Comparison of ENCODE assay signal across 8 cellular contexts in the genomic region with DNA sequence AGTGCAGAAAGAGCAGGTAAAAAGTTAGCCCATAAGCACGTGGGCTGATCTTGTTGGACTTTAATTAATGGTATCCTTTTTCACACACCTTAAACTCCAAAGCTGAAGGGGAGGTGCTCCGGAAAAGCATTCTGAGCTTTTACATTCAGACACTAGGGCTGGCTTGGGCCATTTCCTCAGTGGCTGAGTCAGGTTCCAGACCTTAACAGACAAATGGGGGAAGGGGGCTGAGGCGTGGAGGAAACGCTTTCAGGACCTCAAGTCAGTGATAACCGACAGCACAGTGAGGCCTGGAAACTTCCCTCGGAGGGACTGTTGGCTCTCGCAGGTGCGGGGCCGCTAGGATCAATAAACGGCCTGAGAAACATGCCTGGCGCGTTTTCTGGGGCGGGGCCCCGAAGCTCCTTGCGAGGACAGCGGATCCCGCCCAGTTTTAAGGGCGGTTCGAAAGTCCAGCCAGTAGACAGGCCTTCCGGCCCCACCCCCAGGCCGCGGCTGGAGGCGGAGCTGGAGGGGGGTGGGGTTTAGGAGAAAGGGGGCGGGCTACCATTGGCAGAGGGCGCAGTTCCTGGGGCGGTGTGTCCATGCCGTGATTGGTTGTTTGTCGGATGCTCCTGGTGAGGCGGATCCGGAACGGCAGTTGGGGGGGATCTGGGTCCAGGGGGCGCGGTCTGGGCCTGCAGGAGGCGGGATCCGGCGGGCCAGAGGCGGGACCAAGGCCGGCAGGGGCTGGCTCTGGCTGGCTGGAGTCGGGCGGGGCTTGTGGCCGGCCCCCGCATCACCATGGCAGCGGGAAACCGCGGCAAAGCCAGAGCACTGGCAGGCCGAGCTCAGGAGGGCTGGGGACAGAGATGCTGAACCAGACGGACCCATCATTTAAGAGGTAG. TPM values are rescaled to one million over a fixed set of nuclear protein-coding genes. Genes with fewer than 3 reads are reported as not detected.
A peak's percentile ranks its signal among the peaks of the same experiment; 100 is the strongest.
DNase-seq lines count a peak whose midpoint lies in the region; ATAC-seq and TF ChIP-seq lines count a peak whose summit lies in the region.

No MANE protein-coding gene starts in this region.

- CTCF ChIA-PET in WTC11 (lab: Charles Lee) = interaction anchor here (0.5 to 2.9 kb wide), 28 partner anchors 8 to 412 kb away, joined by 3 to 67 read pairs (median 4); partner anchors contain the start of genes ALG9, BCO2, C11orf52 and CFAP68

- peak overlapping the region; percentile 90 for H3K27ac ChIP-seq in caudate nucleus (ENCODE audit: low read depth, low read length)

- peak; percentile 92 for ATAC-seq in HG03175 (IDR thresholded peaks at IDR 0.05; ENCODE audit: unreplicated experiment)
- ATAC-seq in WTC11 = peak; percentile 94

- peak overlapping the region; percentile 96 for H3K27ac Mint-ChIP-seq in WTC11
- H3K27ac Mint-ChIP-seq in immature natural killer cell = peak overlapping the region; percentile 70 to 95 (median 92)

- TF ChIP-seq CTCF in WTC11 (IDR thresholded peaks at IDR 0.05) = no peak

- in situ Hi-C loops in GM18951 (cut with MboI; ENCODE audit: low sequenced_read_pairs, unreplicated experiment) = no loop called here

- DNase-seq in AG08396 (ENCODE audit: low spot score) = peak; percentile 97
- DNase-seq in NCI-H2227 treated with DMSO at 0.1 percent for 48 hours (lab: John Stamatoyannopoulos, UW) = peak; percentile 90
- DNase-seq in WTC11 (ENCODE audit: low spot score) = peak; percentile 97
- DNase-seq in caudate nucleus (lab: John Stamatoyannopoulos, UW) = peak; percentile 75 to 100 (median 98)
- DNase-seq in immature natural killer cell = peak; percentile 97 to 98 (median 97)
- peak; percentile 88 for DNase-seq in smooth muscle cell of the brain vasculature (ENCODE audit: low read depth, low spot score)

- peaks cover 28% of the 10 kb centered on the region for H3K4me1 Mint-ChIP-seq in WTC11
- peaks cover 16 to 20% of the 10 kb centered on the region in 2 donors for H3K4me1 Mint-ChIP-seq in immature natural killer cell

- peak; percentile 76 for TF ChIP-seq POLR2A in GM18951 (IDR thresholded peaks at IDR 0.05; ENCODE audit: extremely low read depth, insufficient read depth, insufficient read length)

- no peaks in the 10 kb centered on the region for H3K9me3 Mint-ChIP-seq in WTC11
- H3K9me3 Mint-ChIP-seq in immature natural killer cell = no peaks in the 10 kb centered on the region

- peak overlapping the region; percentile 74 for H3K4me3 Mint-ChIP-seq in WTC11
- H3K4me3 Mint-ChIP-seq in immature natural killer cell = peak overlapping the region; percentile 84 to 90 (median 87)

- no peaks in the 10 kb centered on the region for H3K27me3 Mint-ChIP-seq in WTC11 (ENCODE audit: low read depth)
- H3K27me3 Mint-ChIP-seq in immature natural killer cell (ENCODE audit: low read depth in 3 of 3) = peaks cover 3 to 11% (median 9%) of the 10 kb centered on the region in 3 donors

- POLR2A ChIA-PET in WTC11 (lab: Charles Lee) = interaction anchor here (0.7 to 2.6 kb wide), 11 partner anchors 8 to 160 kb away, joined by 3 to 21 read pairs (median 7); partner anchors contain the start of genes ALG9, C11orf52, CRYAB and DIXDC1

- no peaks in the 10 kb centered on the region for H3K36me3 Mint-ChIP-seq in WTC11
- H3K36me3 Mint-ChIP-seq in immature natural killer cell = no peaks in the 10 kb centered on the region

TF ChIP-seq in WTC11, 78 proteins besides CTCF, POLR2A, EP300 and RAD21:
- TF ChIP-seq TEAD1 (CRISPR knock-in tag; IDR thresholded peaks at IDR 0.05) (peak; percentile 18; the same call in 1 of the 2 replicates), CREM (CRISPR knock-in tag; IDR thresholded peaks at IDR 0.05) (peak; percentile 52; the same call in 1 of the 2 replicates), MAX (CRISPR knock-in tag; IDR thresholded peaks at IDR 0.05) (0 out of 2 replicates have a peak, but pooled peaks have one; percentile 48), CREB1 (CRISPR knock-in tag; IDR thresholded peaks at IDR 0.05) (no peak), FOXK1 (CRISPR knock-in tag; IDR thresholded peaks at IDR 0.05) (peak; percentile 45; the same call in 1 of the 2 replicates), GABPB1 (CRISPR knock-in tag; IDR thresholded peaks at IDR 0.05) (0 out of 2 replicates have a peak, but pooled peaks have one; percentile 25), JUN (CRISPR knock-in tag; IDR thresholded peaks at IDR 0.05) (no peak), NFYB (CRISPR knock-in tag; conservative IDR thresholded peaks at IDR 0.05; ENCODE audit: low read depth) (peak; percentile 54), MYBL2 (CRISPR knock-in tag; IDR thresholded peaks at IDR 0.05) (no peak; the same call in 1 of the 2 replicates), SP1 (CRISPR knock-in tag; conservative IDR thresholded peaks at IDR 0.05) (peak; percentile 85), ZNF121 (CRISPR knock-in tag; IDR thresholded peaks at IDR 0.05) (no peak), JAZF1 (CRISPR knock-in tag; IDR thresholded peaks at IDR 0.05) (no peak), HMGA2 (CRISPR knock-in tag; IDR thresholded peaks at IDR 0.05) (no peak), ZNF423 (CRISPR knock-in tag; IDR thresholded peaks at IDR 0.05) (no peak)
- TF ChIP-seq, protein P1, sequence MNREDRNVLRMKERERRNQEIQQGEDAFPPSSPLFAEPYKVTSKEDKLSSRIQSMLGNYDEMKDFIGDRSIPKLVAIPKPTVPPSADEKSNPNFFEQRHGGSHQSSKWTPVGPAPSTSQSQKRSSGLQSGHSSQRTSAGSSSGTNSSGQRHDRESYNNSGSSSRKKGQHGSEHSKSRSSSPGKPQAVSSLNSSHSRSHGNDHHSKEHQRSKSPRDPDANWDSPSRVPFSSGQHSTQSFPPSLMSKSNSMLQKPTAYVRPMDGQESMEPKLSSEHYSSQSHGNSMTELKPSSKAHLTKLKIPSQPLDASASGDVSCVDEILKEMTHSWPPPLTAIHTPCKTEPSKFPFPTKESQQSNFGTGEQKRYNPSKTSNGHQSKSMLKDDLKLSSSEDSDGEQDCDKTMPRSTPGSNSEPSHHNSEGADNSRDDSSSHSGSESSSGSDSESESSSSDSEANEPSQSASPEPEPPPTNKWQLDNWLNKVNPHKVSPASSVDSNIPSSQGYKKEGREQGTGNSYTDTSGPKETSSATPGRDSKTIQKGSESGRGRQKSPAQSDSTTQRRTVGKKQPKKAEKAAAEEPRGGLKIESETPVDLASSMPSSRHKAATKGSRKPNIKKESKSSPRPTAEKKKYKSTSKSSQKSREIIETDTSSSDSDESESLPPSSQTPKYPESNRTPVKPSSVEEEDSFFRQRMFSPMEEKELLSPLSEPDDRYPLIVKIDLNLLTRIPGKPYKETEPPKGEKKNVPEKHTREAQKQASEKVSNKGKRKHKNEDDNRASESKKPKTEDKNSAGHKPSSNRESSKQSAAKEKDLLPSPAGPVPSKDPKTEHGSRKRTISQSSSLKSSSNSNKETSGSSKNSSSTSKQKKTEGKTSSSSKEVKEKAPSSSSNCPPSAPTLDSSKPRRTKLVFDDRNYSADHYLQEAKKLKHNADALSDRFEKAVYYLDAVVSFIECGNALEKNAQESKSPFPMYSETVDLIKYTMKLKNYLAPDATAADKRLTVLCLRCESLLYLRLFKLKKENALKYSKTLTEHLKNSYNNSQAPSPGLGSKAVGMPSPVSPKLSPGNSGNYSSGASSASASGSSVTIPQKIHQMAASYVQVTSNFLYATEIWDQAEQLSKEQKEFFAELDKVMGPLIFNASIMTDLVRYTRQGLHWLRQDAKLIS (CRISPR knock-in tag; IDR thresholded peaks at IDR 0.05; ENCODE audit: borderline replicate concordance) = no peak
- TF ChIP-seq, protein P2, sequence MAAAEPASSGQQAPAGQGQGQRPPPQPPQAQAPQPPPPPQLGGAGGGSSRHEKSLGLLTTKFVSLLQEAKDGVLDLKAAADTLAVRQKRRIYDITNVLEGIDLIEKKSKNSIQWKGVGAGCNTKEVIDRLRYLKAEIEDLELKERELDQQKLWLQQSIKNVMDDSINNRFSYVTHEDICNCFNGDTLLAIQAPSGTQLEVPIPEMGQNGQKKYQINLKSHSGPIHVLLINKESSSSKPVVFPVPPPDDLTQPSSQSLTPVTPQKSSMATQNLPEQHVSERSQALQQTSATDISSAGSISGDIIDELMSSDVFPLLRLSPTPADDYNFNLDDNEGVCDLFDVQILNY (CRISPR knock-in tag; IDR thresholded peaks at IDR 0.05) = peak; percentile 68

RNA-seq across cellular contexts. Expression of gene C11orf52, which starts 8.0 kb away (rescaled TPM):
- 2.1 to 4.2 TPM (median 3.0 TPM) in 3 replicates for total RNA-seq in WTC11 (2021)
- not detected for polyA plus RNA-seq in immature natural killer cell

RNA-seq across cellular contexts. Expression of gene DIXDC1, which starts 10.4 kb away (rescaled TPM):
- total RNA-seq in WTC11 (2021) = 12.6 to 14.6 TPM (median 13.5 TPM) in 3 replicates
- polyA plus RNA-seq in immature natural killer cell = not detected

RNA-seq across cellular contexts. Expression of gene HSPB2, which starts 14.2 kb away (rescaled TPM):
- total RNA-seq in WTC11 (2021) = 0.33 to 0.62 TPM (median 0.55 TPM) in 3 replicates
- polyA plus RNA-seq in immature natural killer cell = not detected

RNA-seq across cellular contexts. Expression of gene CRYAB, which starts 15.2 kb away (rescaled TPM):
- total RNA-seq in WTC11 (2021) = 1.3 to 2.1 TPM (median 1.4 TPM) in 3 replicates
- not detected for polyA plus RNA-seq in immature natural killer cell

RNA-seq across cellular contexts. Expression of gene CFAP68, which starts 47.4 kb away (rescaled TPM):
- 18.7 to 22.6 TPM (median 20.4 TPM) in 3 replicates for total RNA-seq in WTC11 (2021)
- polyA plus RNA-seq in immature natural killer cell = 10 to 100 TPM; 12.4 to 14.5 (median 12.6) TPM

Comparison
In these comparisons a context has a peak if more than half of its experiments do, and no peak if none do; other contexts are left out.
1. Peak in every context shown above with its lines: DNase-seq, ATAC-seq and H3K27ac ChIP-seq.